In the genomic region with DNA sequence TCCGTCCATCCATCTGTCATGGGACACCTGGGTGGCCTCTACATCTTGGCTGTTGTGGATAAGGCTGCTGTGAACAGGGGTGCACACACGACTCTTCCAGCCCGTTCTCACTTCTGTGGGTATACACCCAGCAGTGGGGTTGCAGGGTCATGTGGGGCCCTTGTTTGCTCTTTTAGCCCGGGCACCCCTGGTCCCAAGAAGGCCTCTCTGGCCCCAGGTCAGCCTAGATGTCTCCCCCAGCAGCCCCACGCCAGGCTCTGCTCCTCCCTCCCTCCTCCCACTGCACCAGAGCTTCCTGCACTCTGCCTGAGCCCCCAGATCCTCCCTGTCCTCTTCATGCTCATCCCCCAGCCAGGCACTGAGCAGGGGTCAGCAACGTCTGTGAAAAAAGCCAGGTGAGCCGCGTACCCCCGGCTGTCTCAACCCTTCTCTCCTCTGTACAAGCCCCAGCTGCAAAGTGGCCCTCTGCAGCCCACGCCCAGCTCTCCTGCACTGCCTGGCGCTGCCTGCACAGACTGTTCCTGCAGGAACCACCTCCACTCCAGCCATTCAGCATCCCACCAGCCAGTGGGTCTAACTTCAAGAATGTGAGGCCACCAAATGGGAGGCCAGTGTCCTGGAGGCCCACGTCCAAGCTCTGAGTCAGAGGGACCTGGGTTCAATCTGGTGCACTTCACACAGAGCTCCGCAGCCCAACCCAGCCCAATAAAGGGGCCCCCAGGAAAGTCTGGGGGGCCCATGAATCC, we compare ENCODE assay signal across 21 cellular contexts.
"Had no signal": no experiment of that assay in that cellular context is flagged by ENCODE, and none has a peak within 500 bp of the region (broad histone marks: within the 10 kb centered on the region; RNA-seq: fewer than 3 reads in every experiment).

No MANE protein-coding gene starts in this region.

- H3K4me1 ChIP-seq: adrenal gland, ascending aorta, esophagus muscularis mucosa, thyroid gland had no signal

- ATAC-seq: activated CD4-positive, CD25-positive, alpha-beta regulatory T cell treated with anti-CD3 and anti-CD28 coated beads, Interleukin-2, amount 50 U/mL, for 24 hours; activated CD8-positive, alpha-beta memory T cell treated with anti-CD3 and anti-CD28 coated beads, Interleukin-2, amount 10 ng/mL, durations not matched to agents 7 days and 5 days; naive thymus-derived CD8-positive, alpha-beta T cell had no signal

- H3K27me3 ChIP-seq: adrenal gland, ascending aorta, brain microvascular endothelial cell, thyroid gland had no signal

- H3K4me1 Mint-ChIP-seq: activated CD4-positive, alpha-beta memory T cell treated with anti-CD3 and anti-CD28 coated beads, Interleukin-2, amount 10 ng/mL, durations not matched to agents 7 days and 5 days; activated CD4-positive, alpha-beta T cell treated with anti-CD3 and anti-CD28 coated beads, Interleukin-2, amount 10 ng/mL, durations not matched to agents 24 days and 14 days; activated CD8-positive, alpha-beta memory T cell treated with anti-CD3 and anti-CD28 coated beads, Interleukin-2, amount 10 ng/mL, durations not matched to agents 7 days and 5 days; activated naive CD4-positive, alpha-beta T cell treated with anti-CD3 and anti-CD28 coated beads, Interleukin-2, amount 50 U/mL, for 24 hours; central memory CD8-positive, alpha-beta T cell; naive thymus-derived CD8-positive, alpha-beta T cell had no signal

- H3K4me3 Mint-ChIP-seq: activated CD4-positive, alpha-beta memory T cell treated with anti-CD3 and anti-CD28 coated beads, Interleukin-2, amount 10 ng/mL, durations not matched to agents 7 days and 5 days; activated CD4-positive, alpha-beta T cell treated with anti-CD3 and anti-CD28 coated beads, Interleukin-2, amount 10 ng/mL, durations not matched to agents 24 days and 14 days; activated CD8-positive, alpha-beta memory T cell treated with anti-CD3 and anti-CD28 coated beads, Interleukin-2, amount 10 ng/mL, durations not matched to agents 7 days and 5 days; activated naive CD4-positive, alpha-beta T cell treated with anti-CD3 and anti-CD28 coated beads, Interleukin-2, amount 50 U/mL, for 24 hours; central memory CD8-positive, alpha-beta T cell; naive thymus-derived CD8-positive, alpha-beta T cell had no signal

- DNase-seq: activated CD4-positive, alpha-beta memory T cell treated with anti-CD3 and anti-CD28 coated beads, Interleukin-2, amount 10 ng/mL, durations not matched to agents 7 days and 5 days; activated CD4-positive, alpha-beta T cell treated with anti-CD3 and anti-CD28 coated beads, Interleukin-2, amount 10 ng/mL, durations not matched to agents 24 days and 14 days; activated CD8-positive, alpha-beta memory T cell treated with anti-CD3 and anti-CD28 coated beads, Interleukin-2, amount 10 ng/mL, durations not matched to agents 7 days and 5 days; activated gamma-delta T cell treated with Interleukin-2 at 50 U/mL for 16 hours; activated T-cell treated with anti-CD3 and anti-CD28 coated beads for 4 hours; adrenal gland; brain microvascular endothelial cell; glutamatergic neuron; hippocampal formation; SK-N-SH; stimulated activated CD4-positive, alpha-beta T cell treated with anti-CD3 and anti-CD28 coated beads, Interleukin-4, amount 100 ng/mL, for 24 hours; stimulated activated naive CD4-positive, alpha-beta T cell treated with Interleukin-2 at 50 U/mL for 16 hours; T-helper 2 cell; thyroid gland had no signal

- H3K4me3 ChIP-seq: adrenal gland, ascending aorta, dorsolateral prefrontal cortex, esophagus muscularis mucosa, thyroid gland had no signal

- H3K36me3 Mint-ChIP-seq: activated CD8-positive, alpha-beta memory T cell treated with anti-CD3 and anti-CD28 coated beads, Interleukin-2, amount 10 ng/mL, durations not matched to agents 7 days and 5 days; activated naive CD4-positive, alpha-beta T cell treated with anti-CD3 and anti-CD28 coated beads, Interleukin-2, amount 50 U/mL, for 24 hours; naive thymus-derived CD8-positive, alpha-beta T cell had no signal

- H3K9me3 Mint-ChIP-seq: activated CD4-positive, alpha-beta T cell treated with anti-CD3 and anti-CD28 coated beads, Interleukin-2, amount 10 ng/mL, durations not matched to agents 24 days and 14 days; activated naive CD4-positive, alpha-beta T cell treated with anti-CD3 and anti-CD28 coated beads, Interleukin-2, amount 50 U/mL, for 24 hours; central memory CD8-positive, alpha-beta T cell had no signal

- H3K27ac Mint-ChIP-seq: activated CD4-positive, alpha-beta memory T cell treated with anti-CD3 and anti-CD28 coated beads, Interleukin-2, amount 10 ng/mL, durations not matched to agents 7 days and 5 days; activated CD4-positive, alpha-beta T cell treated with anti-CD3 and anti-CD28 coated beads, Interleukin-2, amount 10 ng/mL, durations not matched to agents 24 days and 14 days; activated CD8-positive, alpha-beta memory T cell treated with anti-CD3 and anti-CD28 coated beads, Interleukin-2, amount 10 ng/mL, durations not matched to agents 7 days and 5 days; activated naive CD4-positive, alpha-beta T cell treated with anti-CD3 and anti-CD28 coated beads, Interleukin-2, amount 50 U/mL, for 24 hours; naive thymus-derived CD8-positive, alpha-beta T cell had no signal

- H3K27me3 Mint-ChIP-seq: activated CD4-positive, alpha-beta memory T cell treated with anti-CD3 and anti-CD28 coated beads, Interleukin-2, amount 10 ng/mL, durations not matched to agents 7 days and 5 days; activated CD4-positive, alpha-beta T cell treated with anti-CD3 and anti-CD28 coated beads, Interleukin-2, amount 10 ng/mL, durations not matched to agents 24 days and 14 days; activated CD8-positive, alpha-beta memory T cell treated with anti-CD3 and anti-CD28 coated beads, Interleukin-2, amount 10 ng/mL, durations not matched to agents 7 days and 5 days; activated naive CD4-positive, alpha-beta T cell treated with anti-CD3 and anti-CD28 coated beads, Interleukin-2, amount 50 U/mL, for 24 hours had no signal

- H3K9me3 ChIP-seq: adrenal gland, ascending aorta, SK-N-SH, thyroid gland had no signal

- H3K27ac ChIP-seq: adrenal gland, ascending aorta, brain microvascular endothelial cell, dorsolateral prefrontal cortex, esophagus muscularis mucosa, thyroid gland had no signal

- H3K36me3 ChIP-seq: adrenal gland, ascending aorta, brain microvascular endothelial cell, esophagus muscularis mucosa, thyroid gland had no signal
